ENCODE assay signal across 17 cellular contexts in the genomic region with DNA sequence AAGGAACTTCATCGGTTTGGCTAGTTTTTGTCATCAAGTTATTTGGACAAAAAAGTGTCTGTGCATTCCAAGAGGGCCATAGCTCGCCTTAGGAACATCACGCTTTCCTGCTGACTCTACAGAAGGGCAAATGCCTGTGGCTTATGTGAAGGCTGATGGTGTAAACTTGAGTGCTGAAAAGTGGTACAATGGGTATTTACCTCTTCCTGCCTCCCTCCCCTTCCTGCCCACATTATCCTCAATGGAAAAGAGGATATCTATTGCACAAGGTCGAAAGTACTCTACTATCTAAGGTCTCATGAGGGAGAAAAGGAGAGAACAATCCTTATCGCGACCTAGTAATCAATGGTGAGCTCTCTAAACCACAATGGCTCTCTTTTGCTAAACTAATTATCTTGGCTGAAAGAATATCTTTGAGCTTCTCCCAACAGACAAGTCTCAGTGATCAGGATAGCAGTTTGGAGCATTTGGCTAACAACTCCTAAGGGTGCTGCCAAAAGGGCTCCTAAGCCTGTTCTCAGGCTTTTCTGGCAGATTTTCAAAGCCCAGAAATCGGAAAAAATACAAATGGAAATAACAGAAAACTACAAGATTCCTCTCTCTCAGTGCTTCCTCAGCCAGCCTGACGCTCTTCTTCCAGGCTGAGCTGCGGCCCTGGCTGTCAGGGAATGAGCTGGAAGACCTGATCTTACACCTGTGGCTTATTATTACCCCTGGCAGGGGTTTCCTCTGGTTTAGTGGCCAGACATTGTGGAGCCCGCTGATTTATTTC. TPM values are rescaled to one million over a fixed set of nuclear protein-coding genes. Genes with fewer than 3 reads are reported as not detected.
DNase-seq lines count a peak whose midpoint lies in the region; ATAC-seq and TF ChIP-seq lines count a peak whose summit lies in the region.
"Had no signal": no experiment of that assay in that cellular context is flagged by ENCODE, and none has a peak within 500 bp of the region (broad histone marks: within the 10 kb centered on the region; RNA-seq: fewer than 3 reads in every experiment).

No MANE protein-coding gene starts in this region.

- no peaks in the 10 kb centered on the region for H3K9me3 ChIP-seq in SJSA1 (replicated peaks)
- H3K9me3 ChIP-seq in Caco-2, result no peaks in the 10 kb centered on the region
- H3K9me3 ChIP-seq: adrenal gland, stomach had no signal

- ATAC-seq in HG03025 (IDR thresholded peaks at IDR 0.05; ENCODE audit: low FRiP score, unreplicated experiment), result no peak
- ATAC-seq in HG02885 (IDR thresholded peaks at IDR 0.05; ENCODE audit: poor library complexity, unreplicated experiment), result no peak

- no peaks in the 10 kb centered on the region for H3K4me1 Mint-ChIP-seq in Caco-2 (ENCODE audit: low read depth, unreplicated experiment)
- H3K4me1 Mint-ChIP-seq: CD14-positive monocyte had no signal

- CTCF ChIA-PET in Caco-2 (lab: Charles Lee), result no interaction called here

- intact Hi-C loops in Caco-2 (cut with micrococcal nuclease; ENCODE audit: unreplicated experiment), result no loop called here

- no peaks in the 10 kb centered on the region for H3K9me3 Mint-ChIP-seq in Caco-2 (ENCODE audit: unreplicated experiment)

- H3K27ac ChIP-seq in SJSA1, result 0 out of 2 replicates have a peak overlapping the region, but pooled peaks have one; percentile 5
- H3K27ac ChIP-seq: adrenal gland, parathyroid adenoma, stomach, VCaP had no signal

- H3K27me3 ChIP-seq in SJSA1 (replicated peaks) (no peaks in the 10 kb centered on the region), Caco-2 (replicated peaks; ENCODE audit: control insufficient read depth, insufficient read depth, low read length) (no peaks in the 10 kb centered on the region)
- H3K27me3 ChIP-seq: adrenal gland, stomach had no signal

- no peak for TF ChIP-seq CTCF in fibroblast of pulmonary artery (IDR thresholded peaks at IDR 0.05; ENCODE audit: low read length, missing control alignments)
- no peak for TF ChIP-seq CTCF in Caco-2 (IDR thresholded peaks at IDR 0.05; ENCODE audit: insufficient read depth in 1 of 2, low read depth in 1 of 2, low read length in 1 of 2, severe bottlenecking in 1 of 2, unreplicated experiment in 1 of 2)

- no peak overlapping the region for H3K27ac Mint-ChIP-seq in Caco-2 (ENCODE audit: unreplicated experiment)
- H3K27ac Mint-ChIP-seq: CD14-positive monocyte had no signal

- H3K27me3 Mint-ChIP-seq in Caco-2 (ENCODE audit: insufficient read depth, unreplicated experiment), result no peaks in the 10 kb centered on the region

- no TSS peak for BruUV-seq in Caco-2 (replicated peaks; lab: Mats Ljungman, UMichigan)

- DNase-seq in ELR (ENCODE audit: low read depth) (peak; percentile 71), SJSA1 (ENCODE audit: low read depth in 1 of 2, low spot score in 2 of 2) (peak; percentile 74 to 75), fibroblast of pulmonary artery (ENCODE audit: low read depth) (peak; percentile 70), renal cortical epithelial cell (ENCODE audit: low read depth) (peak; percentile 37), Caco-2 (no peak)
- no peak for DNase-seq in activated CD8-positive, alpha-beta memory T cell treated with anti-CD3 and anti-CD28 coated beads, Interleukin-2, amount 50 U/mL, for 4 hours
- DNase-seq: activated T-cell treated with anti-CD3 and anti-CD28 coated beads for 4 hours; adrenal gland; SIG-M5; stimulated activated CD4-positive, alpha-beta T cell treated with anti-CD3 and anti-CD28 coated beads, Interleukin-4, amount 100 ng/mL, for 1 hour; stomach had no signal

- POLR2A ChIA-PET in Caco-2 (lab: Charles Lee), result no interaction called here

- H3K4me3 Mint-ChIP-seq in Caco-2 (ENCODE audit: unreplicated experiment), result no peak overlapping the region
- H3K4me3 Mint-ChIP-seq: CD14-positive monocyte had no signal

- H3K36me3 ChIP-seq in SJSA1 (no peaks in the 10 kb centered on the region), Caco-2 (ENCODE audit: control insufficient read depth, insufficient read depth, low read length) (no peaks in the 10 kb centered on the region)
- H3K36me3 ChIP-seq: adrenal gland, stomach had no signal

- no peaks in the 10 kb centered on the region for H3K36me3 Mint-ChIP-seq in Caco-2 (ENCODE audit: insufficient read depth, unreplicated experiment)
- H3K36me3 Mint-ChIP-seq: CD14-positive monocyte had no signal

- H3K4me1 ChIP-seq in SJSA1 (replicated peaks) (peaks cover 35% of the 10 kb centered on the region), Caco-2 (no peaks in the 10 kb centered on the region)
- H3K4me1 ChIP-seq: adrenal gland, parathyroid adenoma had no signal

- H3K4me3 ChIP-seq in SJSA1 (no peak overlapping the region), fibroblast of pulmonary artery (replicated peaks; ENCODE audit: low read depth, low read length) (no peak overlapping the region), Caco-2 (ENCODE audit: low read depth, low read length) (no peak overlapping the region)
- H3K4me3 ChIP-seq: adrenal gland, stomach had no signal

RNA-seq across cellular contexts. Expression of gene ENPP1, which starts 42.6 kb away (rescaled TPM):
- total RNA-seq in SJSA1 (2014; rRNA removed; shearing (Covaris generic)), result 21.5 and 24.5 TPM in 2 replicates
- total RNA-seq in renal cortical epithelial cell (3.8 and 6.0 TPM in 2 replicates), Caco-2 (2022) (4.6 and 4.8 TPM in 2 replicates)

RNA-seq across cellular contexts. Expression of gene CTAGE9, which starts 54.5 kb away (rescaled TPM):
- 0.26 TPM in 1 of 2 replicates, not detected in the other for total RNA-seq in SJSA1 (2014; rRNA removed; shearing (Covaris generic))
- not detected in 2 replicates for total RNA-seq in renal cortical epithelial cell
- not detected in 2 replicates for total RNA-seq in Caco-2 (2022)
- total RNA-seq: adrenal gland, NCI-H460 had no signal

Comparison
In these comparisons a context has a peak if more than half of its experiments do, and no peak if none do; other contexts are left out.
1. DNase-seq: peak in ELR (single experiment), SJSA1 (2 of 2), fibroblast of pulmonary artery (single experiment) and renal cortical epithelial cell (single experiment); none in activated CD8-positive, alpha-beta memory T cell treated with anti-CD3 and anti-CD28 coated beads, Interleukin-2, amount 50 U/mL, for 4 hours (single experiment) and Caco-2 (0 of 2).